Comparison of ENCODE assay signal across 20 cellular contexts in genomic region chr12:105469701-105470100, GRCh38.
DNase-seq lines count a peak whose midpoint lies in the region; ATAC-seq and TF ChIP-seq lines count a peak whose summit lies in the region.
"Had no signal": no experiment of that assay in that cellular context is flagged by ENCODE, and none has a peak within 500 bp of the region (broad histone marks: within the 10 kb centered on the region; RNA-seq: fewer than 3 reads in every experiment).

No MANE protein-coding gene starts in this region.

- CTCF ChIA-PET in activated CD8-positive, alpha-beta T cell treated with anti-CD3 and anti-CD28 coated beads for 36 hours (lab: Charles Lee), result no interaction called here

- no peaks in the 10 kb centered on the region for H3K36me3 ChIP-seq in ascending aorta
- no peaks in the 10 kb centered on the region for H3K36me3 ChIP-seq in mesodermal cell (ENCODE audit: control insufficient read depth, insufficient read depth, low read length)
- H3K36me3 ChIP-seq in tibial artery, result no peaks in the 10 kb centered on the region
- H3K36me3 ChIP-seq: BLaER1 had no signal

- H3K27me3 ChIP-seq in right cardiac atrium (ENCODE audit: control insufficient read depth, insufficient read depth) (no peaks in the 10 kb centered on the region), ascending aorta (no peaks in the 10 kb centered on the region), tibial artery (no peaks in the 10 kb centered on the region)
- H3K27me3 ChIP-seq: BLaER1 had no signal

- H3K27ac Mint-ChIP-seq in activated CD8-positive, alpha-beta T cell treated with anti-CD3 and anti-CD28 coated beads for 36 hours, result no peak overlapping the region
- no peak overlapping the region for H3K27ac Mint-ChIP-seq in natural killer cell treated with Interleukin-12 subunit alpha and Interleukin-12 subunit beta and Interleukin-15 and Interleukin-18, amount 100 ng/mL, for 72 hours
- H3K27ac Mint-ChIP-seq: CD4-positive, alpha-beta memory T cell had no signal

- POLR2A ChIA-PET in activated CD8-positive, alpha-beta T cell treated with anti-CD3 and anti-CD28 coated beads for 36 hours (lab: Charles Lee), result no interaction called here

- no peak overlapping the region for H3K4me3 Mint-ChIP-seq in activated CD8-positive, alpha-beta T cell treated with anti-CD3 and anti-CD28 coated beads for 36 hours
- no peak overlapping the region for H3K4me3 Mint-ChIP-seq in natural killer cell treated with Interleukin-12 subunit alpha and Interleukin-12 subunit beta and Interleukin-15 and Interleukin-18, amount 100 ng/mL, for 72 hours
- H3K4me3 Mint-ChIP-seq: CD4-positive, alpha-beta memory T cell had no signal

- H3K4me1 ChIP-seq in right cardiac atrium (ENCODE audit: control insufficient read depth, insufficient read depth, low read length), result peaks cover 5% of the 10 kb centered on the region
- peaks cover 0 to 15% of the 10 kb centered on the region in 2 donors for H3K4me1 ChIP-seq in ascending aorta
- H3K4me1 ChIP-seq in mesodermal cell (ENCODE audit: control insufficient read depth, insufficient read depth, low read length, poor library complexity, severe bottlenecking), result peaks cover 27% of the 10 kb centered on the region
- peaks cover 0 to 32% (median 9%) of the 10 kb centered on the region in 4 donors for H3K4me1 ChIP-seq in tibial artery
- H3K4me1 ChIP-seq: BLaER1 had no signal

- TF ChIP-seq CTCF in ascending aorta (IDR thresholded peaks at IDR 0.05) (no peak), tibial artery (IDR thresholded peaks at IDR 0.05) (no peak)
- TF ChIP-seq CTCF in activated CD8-positive, alpha-beta T cell treated with anti-CD3 and anti-CD28 coated beads for 36 hours (IDR thresholded peaks at IDR 0.05), result no peak

- no peaks in the 10 kb centered on the region for H3K4me1 Mint-ChIP-seq in activated CD8-positive, alpha-beta T cell treated with anti-CD3 and anti-CD28 coated beads for 36 hours (ENCODE audit: low read depth)
- H3K4me1 Mint-ChIP-seq in natural killer cell treated with Interleukin-12 subunit alpha and Interleukin-12 subunit beta and Interleukin-15 and Interleukin-18, amount 100 ng/mL, for 72 hours (ENCODE audit: low read depth in 2 of 2), result no peaks in the 10 kb centered on the region
- H3K4me1 Mint-ChIP-seq: CD4-positive, alpha-beta memory T cell had no signal

- H3K27me3 Mint-ChIP-seq in activated CD8-positive, alpha-beta T cell treated with anti-CD3 and anti-CD28 coated beads for 36 hours, result peaks cover 14% of the 10 kb centered on the region
- H3K27me3 Mint-ChIP-seq in natural killer cell treated with Interleukin-12 subunit alpha and Interleukin-12 subunit beta and Interleukin-15 and Interleukin-18, amount 100 ng/mL, for 72 hours, result peaks cover 14 to 24% of the 10 kb centered on the region in 2 donors

- peak overlapping the region; percentile 44 for H3K27ac ChIP-seq in right cardiac atrium (ENCODE audit: low read length)
- peak overlapping the region; percentile 72 to 73 for H3K27ac ChIP-seq in ascending aorta
- H3K27ac ChIP-seq in mesodermal cell (ENCODE audit: low read depth, low read length, severe bottlenecking), result peak overlapping the region; percentile 33
- H3K27ac ChIP-seq in tibial artery, result peak overlapping the region; percentile 14 to 19
- H3K27ac ChIP-seq: BLaER1, GM23248 had no signal

- H3K36me3 Mint-ChIP-seq in activated CD8-positive, alpha-beta T cell treated with anti-CD3 and anti-CD28 coated beads for 36 hours (ENCODE audit: low read depth), result no peaks in the 10 kb centered on the region
- no peaks in the 10 kb centered on the region for H3K36me3 Mint-ChIP-seq in natural killer cell treated with Interleukin-12 subunit alpha and Interleukin-12 subunit beta and Interleukin-15 and Interleukin-18, amount 100 ng/mL, for 72 hours
- H3K36me3 Mint-ChIP-seq: CD4-positive, alpha-beta memory T cell had no signal

- no peak for DNase-seq in right cardiac atrium
- DNase-seq in Right ventricle myocardium inferior (ENCODE audit: missing footprints), result no peak
- DNase-seq in ascending aorta (ENCODE audit: low spot score in 2 of 2), result no peak
- no peak for DNase-seq in tibial artery
- no peak for DNase-seq in activated CD8-positive, alpha-beta T cell treated with anti-CD3 and anti-CD28 coated beads for 36 hours
- DNase-seq in SIG-M5 treated with dmso at 0.1 percent for 504 hours (lab: John Stamatoyannopoulos, UW; ENCODE audit: unreplicated experiment), result no peak
- DNase-seq in natural killer cell treated with Interleukin-12 subunit alpha and Interleukin-12 subunit beta and Interleukin-15 and Interleukin-18, amount 100 ng/mL, for 72 hours (ENCODE audit: low spot score), result no peak
- DNase-seq: CD4-positive, alpha-beta memory T cell; DMS79; GM23248; NCI-H1105 treated with DMSO at 0.1 percent for 48 hours; NCI-H1694; NCI-H2081 treated with DMSO at 0.1 percent for 48 hours; NCI-H446 treated with DMSO at 0.1 percent for 48 hours; NCI-H69; NK-92 treated with Interleukin-12 subunit alpha and Interleukin-12 subunit beta, amount 100 ng/mL, for 24 hours; SHP77 had no signal

- H3K9me3 Mint-ChIP-seq in activated CD8-positive, alpha-beta T cell treated with anti-CD3 and anti-CD28 coated beads for 36 hours, result no peaks in the 10 kb centered on the region
- no peaks in the 10 kb centered on the region for H3K9me3 Mint-ChIP-seq in natural killer cell treated with Interleukin-12 subunit alpha and Interleukin-12 subunit beta and Interleukin-15 and Interleukin-18, amount 100 ng/mL, for 72 hours

- WGBS in right cardiac atrium, result 76% methylated on average over 5 of the region's 5 CpGs
- WGBS in mesodermal cell (ENCODE audit: insufficient coverage in 2 of 2), 2 experiments, result 80 to 89% methylated on average over 2 to 4 of the region's 5 CpGs

- intact Hi-C loops in right cardiac atrium (cut with DNase I) (no loop called here), Right ventricle myocardium inferior (cut with DNase I) (no loop called here), ascending aorta (cut with DNase I) (no loop called here), tibial artery (cut with DNase I; ENCODE audit: low total_unique reads) (no loop called here)
- intact Hi-C loops in activated CD8-positive, alpha-beta T cell treated with anti-CD3 and anti-CD28 coated beads for 36 hours (cut with micrococcal nuclease), result no loop called here

- no peaks in the 10 kb centered on the region for H3K9me3 ChIP-seq in right cardiac atrium (ENCODE audit: control insufficient read depth, low read length)
- no peaks in the 10 kb centered on the region for H3K9me3 ChIP-seq in ascending aorta
- no peaks in the 10 kb centered on the region for H3K9me3 ChIP-seq in mesodermal cell (ENCODE audit: control insufficient read depth, low read length)
- H3K9me3 ChIP-seq in tibial artery, result no peaks in the 10 kb centered on the region
- H3K9me3 ChIP-seq: BLaER1 had no signal

- ATAC-seq in right cardiac atrium (no peak), Right ventricle myocardium inferior (no peak)
- no peak for ATAC-seq in activated CD8-positive, alpha-beta T cell treated with anti-CD3 and anti-CD28 coated beads for 36 hours
- ATAC-seq in natural killer cell treated with Interleukin-12 subunit alpha and Interleukin-12 subunit beta and Interleukin-15 and Interleukin-18, amount 100 ng/mL, for 72 hours, result no peak
- ATAC-seq: K562 had no signal

- H3K4me3 ChIP-seq in right cardiac atrium (ENCODE audit: low read length) (no peak overlapping the region), ascending aorta (no peak overlapping the region), mesodermal cell (ENCODE audit: extremely low read depth, insufficient read depth, low read length, poor library complexity, severe bottlenecking) (no peak overlapping the region), tibial artery (no peak overlapping the region)
- H3K4me3 ChIP-seq: BLaER1, GM23248, K562 had no signal

Comparison
In these comparisons a context has a peak if more than half of its experiments do, and no peak if none do; other contexts are left out.
1. H3K27ac ChIP-seq: peak in every context shown above with its lines; median percentile 72 in ascending aorta; 44 in right cardiac atrium; 33 in mesodermal cell; 16 in tibial artery.